33 cellular contexts compared by ENCODE assay signal in genomic region chr21:44381874-44382273, GRCh38.
"Had no signal": no experiment of that assay in that cellular context is flagged by ENCODE, and none has a peak within 500 bp of the region (broad histone marks: within the 10 kb centered on the region; RNA-seq: fewer than 3 reads in every experiment).

No MANE protein-coding gene starts in this region.

- H3K4me3 Mint-ChIP-seq: activated B cell treated with CpG ODN at 0.5 μM for 24 hours; activated CD4-positive, alpha-beta memory T cell treated with anti-CD3 and anti-CD28 coated beads for 36 hours; activated CD4-positive, alpha-beta T cell treated with anti-CD3 and anti-CD28 coated beads, Interleukin-2, amount 10 ng/mL, durations not matched to agents 24 days and 14 days; activated CD8-positive, alpha-beta T cell treated with anti-CD3 and anti-CD28 coated beads for 36 hours; activated naive CD4-positive, alpha-beta T cell treated with anti-CD3 and anti-CD28 coated beads for 36 hours; activated naive CD8-positive, alpha-beta T cell treated with anti-CD3 and anti-CD28 coated beads for 36 hours; activated T-cell treated with anti-CD3 and anti-CD28 coated beads, Interleukin-2, amount 50 U/mL, for 4 hours; activated T-cell treated with anti-CD3 and anti-CD28 coated beads, Interleukin-2, amount 50 U/mL, for 72 hours; activated T-helper 1 cell treated with anti-CD3 and anti-CD28 coated beads, Interleukin-12 subunit alpha, Interleukin-12 subunit beta, Interleukin-2, Interleukin-4 antibody, amounts not matched to agents 30 ng/mL and 10 ng/mL and 1 ng/mL, durations not matched to agents 14 hours and 24 hours and 36 hours; activated T-helper 17 cell treated with anti-CD3 and anti-CD28 coated beads, Interleukin-2, amount 50 U/mL, for 72 hours; T-helper 1 cell treated with Interleukin-12 subunit alpha and Interleukin-12 subunit beta and Interleukin-4 antibody, amounts not matched to agents 30 μg/mL and 1 μg/mL, for 36 hours; T-helper 2 cell treated with Interferon-gamma antibody and Interleukin-4, amounts not matched to agents 5 μg/mL and 100 μg/mL, for 36 hours had no signal

- H3K27ac ChIP-seq: adrenal gland, body of pancreas, brain microvascular endothelial cell, breast epithelium, VCaP had no signal

- H3K27me3 ChIP-seq: adrenal gland, body of pancreas had no signal

- ATAC-seq: activated CD8-positive, alpha-beta T cell treated with anti-CD3 and anti-CD28 coated beads for 36 hours; activated naive CD4-positive, alpha-beta T cell treated with anti-CD3 and anti-CD28 coated beads, Interleukin-2, amount 50 U/mL, for 72 hours; activated T-cell treated with anti-CD3 and anti-CD28 coated beads, Interleukin-2, amount 50 U/mL, for 4 hours; activated T-cell treated with anti-CD3 and anti-CD28 coated beads, Interleukin-2, amount 50 U/mL, for 72 hours; activated T-helper 17 cell treated with anti-CD3 and anti-CD28 coated beads, Interleukin-2, amount 50 U/mL, for 72 hours; body of pancreas had no signal

- H3K27ac Mint-ChIP-seq: activated B cell treated with CpG ODN at 0.5 μM for 24 hours; activated CD4-positive, alpha-beta memory T cell treated with anti-CD3 and anti-CD28 coated beads for 36 hours; activated CD4-positive, alpha-beta T cell treated with anti-CD3 and anti-CD28 coated beads, Interleukin-2, amount 10 ng/mL, durations not matched to agents 24 days and 14 days; activated CD8-positive, alpha-beta T cell treated with anti-CD3 and anti-CD28 coated beads for 36 hours; activated naive CD4-positive, alpha-beta T cell treated with anti-CD3 and anti-CD28 coated beads for 36 hours; activated naive CD8-positive, alpha-beta T cell treated with anti-CD3 and anti-CD28 coated beads for 36 hours; activated T-cell treated with anti-CD3 and anti-CD28 coated beads, Interleukin-2, amount 50 U/mL, for 72 hours; activated T-helper 1 cell treated with anti-CD3 and anti-CD28 coated beads, Interleukin-12 subunit alpha, Interleukin-12 subunit beta, Interleukin-2, Interleukin-4 antibody, amounts not matched to agents 30 ng/mL and 10 ng/mL and 1 ng/mL, durations not matched to agents 14 hours and 24 hours and 36 hours; activated T-helper 17 cell treated with anti-CD3 and anti-CD28 coated beads, Interleukin-2, amount 50 U/mL, for 72 hours; T-helper 1 cell treated with Interleukin-12 subunit alpha and Interleukin-12 subunit beta and Interleukin-4 antibody, amounts not matched to agents 30 μg/mL and 1 μg/mL, for 36 hours; T-helper 2 cell treated with Interferon-gamma antibody and Interleukin-4, amounts not matched to agents 5 μg/mL and 100 μg/mL, for 36 hours had no signal

- H3K4me3 ChIP-seq: adrenal gland, body of pancreas, breast epithelium had no signal

- H3K27me3 Mint-ChIP-seq: activated CD4-positive, alpha-beta memory T cell treated with anti-CD3 and anti-CD28 coated beads for 36 hours; activated CD4-positive, alpha-beta T cell treated with anti-CD3 and anti-CD28 coated beads, Interleukin-2, amount 10 ng/mL, durations not matched to agents 24 days and 14 days; activated CD8-positive, alpha-beta T cell treated with anti-CD3 and anti-CD28 coated beads for 36 hours; activated naive CD8-positive, alpha-beta T cell treated with anti-CD3 and anti-CD28 coated beads for 36 hours; activated T-helper 17 cell treated with anti-CD3 and anti-CD28 coated beads, Interleukin-2, amount 50 U/mL, for 72 hours had no signal

- H3K4me1 ChIP-seq: adrenal gland, body of pancreas, breast epithelium had no signal

- H3K4me1 Mint-ChIP-seq: activated CD4-positive, alpha-beta T cell treated with anti-CD3 and anti-CD28 coated beads, Interleukin-2, amount 10 ng/mL, durations not matched to agents 24 days and 14 days; activated naive CD8-positive, alpha-beta T cell treated with anti-CD3 and anti-CD28 coated beads for 36 hours had no signal

- DNase-seq: activated B cell treated with CpG ODN at 0.5 μM for 24 hours; activated CD4-positive, alpha-beta memory T cell treated with anti-CD3 and anti-CD28 coated beads for 36 hours; activated CD4-positive, alpha-beta T cell treated with anti-CD3 and anti-CD28 coated beads for 4 hours; activated CD4-positive, alpha-beta T cell treated with anti-CD3 and anti-CD28 coated beads, Interleukin-2, amount 10 ng/mL, durations not matched to agents 24 days and 14 days; activated CD4-positive, alpha-beta T cell treated with anti-CD3 and anti-CD28 coated beads, Interleukin-2, amount 50 U/mL, for 1 hour; activated CD4-positive, alpha-beta T cell treated with anti-CD3 and anti-CD28 coated beads, Interleukin-2, amount 50 U/mL, for 4 hours; activated CD4-positive, CD25-positive, alpha-beta regulatory T cell treated with anti-CD3 and anti-CD28 coated beads, Interleukin-2, amount 50 U/mL, for 72 hours; activated CD8-positive, alpha-beta memory T cell treated with anti-CD3 and anti-CD28 coated beads, Interleukin-2, amount 50 U/mL, for 4 hours; activated CD8-positive, alpha-beta T cell treated with anti-CD3 and anti-CD28 coated beads for 36 hours; activated effector memory CD4-positive, alpha-beta T cell treated with anti-CD3 and anti-CD28 coated beads, Interleukin-2, amount 50 U/mL, for 16 hours; activated gamma-delta T cell treated with Interleukin-2 at 50 U/mL for 16 hours; activated naive CD4-positive, alpha-beta T cell; activated naive CD4-positive, alpha-beta T cell treated with anti-CD3 and anti-CD28 coated beads for 36 hours; activated naive CD4-positive, alpha-beta T cell treated with anti-CD3 and anti-CD28 coated beads, Interleukin-2, amount 50 U/mL, for 16 hours; activated naive CD8-positive, alpha-beta T cell treated with anti-CD3 and anti-CD28 coated beads for 36 hours; activated T-cell treated with anti-CD3 and anti-CD28 coated beads for 4 hours; activated T-cell treated with anti-CD3 and anti-CD28 coated beads, Interleukin-2, amount 50 U/mL, for 1 hour; activated T-cell treated with anti-CD3 and anti-CD28 coated beads, Interleukin-2, amount 50 U/mL, for 4 hours; activated T-cell treated with anti-CD3 and anti-CD28 coated beads, Interleukin-2, amount 50 U/mL, for 72 hours; amniotic stem cell; body of pancreas; brain microvascular endothelial cell; central memory CD4-positive, alpha-beta T cell; T-helper 2 cell; T-helper 9 cell had no signal

- H3K36me3 ChIP-seq: adrenal gland, brain microvascular endothelial cell, breast epithelium had no signal
